In the genomic region with DNA sequence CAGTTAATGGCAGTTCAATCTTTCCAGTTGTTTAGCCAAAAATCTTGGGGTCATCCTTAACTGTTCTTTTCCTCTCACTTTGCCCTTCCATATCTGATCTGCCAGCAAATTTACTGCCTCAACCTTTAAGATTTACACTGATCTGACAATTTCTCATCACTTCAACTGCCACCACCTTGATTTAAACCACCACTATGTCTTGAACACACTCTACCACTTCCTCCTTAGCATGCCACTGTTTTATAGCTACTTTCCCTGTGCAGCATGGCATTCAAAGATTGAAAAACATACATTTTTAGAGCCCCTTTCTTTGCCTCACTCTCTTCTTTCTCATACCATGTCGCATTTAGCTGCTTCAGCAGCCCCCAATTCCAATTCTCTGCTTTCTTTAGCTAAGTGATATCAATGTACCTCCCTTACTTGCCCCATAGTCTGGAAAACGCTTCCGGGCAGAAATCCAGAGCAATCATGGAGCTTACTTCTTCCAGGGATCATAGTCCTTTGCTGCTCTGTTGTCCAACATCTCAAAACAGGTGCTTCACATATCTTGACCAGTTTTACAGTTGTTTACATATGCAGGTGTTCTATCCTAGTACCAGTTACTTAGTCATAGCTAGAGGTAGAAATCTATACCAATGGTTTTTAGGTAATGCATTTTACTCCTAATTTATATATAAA, we compare ENCODE assay signal across 11 cellular contexts.
DNase-seq lines count a peak whose midpoint lies in the region; ATAC-seq lines count a peak whose summit lies in the region.
"Had no signal": no experiment of that assay in that cellular context is flagged by ENCODE, and none has a peak within 500 bp of the region (broad histone marks: within the 10 kb centered on the region; RNA-seq: fewer than 3 reads in every experiment).

No MANE protein-coding gene starts in this region.

- H3K27me3 Mint-ChIP-seq in activated T-cell treated with anti-CD3 and anti-CD28 coated beads, Interleukin-2, amount 50 U/mL, for 24 hours, result no peaks in the 10 kb centered on the region
- H3K27me3 Mint-ChIP-seq in T-helper 2 cell treated with Interferon-gamma antibody and Interleukin-4, amounts not matched to agents 5 μg/mL and 100 μg/mL, for 36 hours (ENCODE audit: low read depth), result no peaks in the 10 kb centered on the region
- H3K27me3 Mint-ChIP-seq in stimulated activated naive CD8-positive, alpha-beta T cell treated with anti-CD3 and anti-CD28 coated beads, Interleukin-15, Interleukin-2, amounts not matched to agents 100 ng/mL and 50 ng/mL, for 24 hours, result no peaks in the 10 kb centered on the region

- peaks cover 41% of the 10 kb centered on the region for H3K4me1 Mint-ChIP-seq in activated T-cell treated with anti-CD3 and anti-CD28 coated beads, Interleukin-2, amount 50 U/mL, for 24 hours (ENCODE audit: low read depth)
- H3K4me1 Mint-ChIP-seq in T-helper 2 cell treated with Interferon-gamma antibody and Interleukin-4, amounts not matched to agents 5 μg/mL and 100 μg/mL, for 36 hours (ENCODE audit: low read depth), result peaks cover 38% of the 10 kb centered on the region
- peaks cover 32% of the 10 kb centered on the region for H3K4me1 Mint-ChIP-seq in stimulated activated naive CD8-positive, alpha-beta T cell treated with anti-CD3 and anti-CD28 coated beads, Interleukin-15, Interleukin-2, amounts not matched to agents 100 ng/mL and 50 ng/mL, for 24 hours (ENCODE audit: low read depth)

- DNase-seq in activated T-cell treated with anti-CD3 and anti-CD28 coated beads, Interleukin-2, amount 50 U/mL, for 24 hours, result no peak
- DNase-seq in activated T-cell treated with anti-CD3 and anti-CD28 coated beads for 4 hours (no peak), activated gamma-delta T cell (lab: John Stamatoyannopoulos, UW) (no peak), T1000 (lab: John Stamatoyannopoulos, UW) (no peak), NCI-H2107 treated with DMSO at 0.1 percent for 48 hours (lab: John Stamatoyannopoulos, UW; ENCODE audit: unreplicated experiment) (no peak)
- no peak for DNase-seq in T-helper 2 cell treated with Interferon-gamma antibody and Interleukin-4, amounts not matched to agents 5 μg/mL and 100 μg/mL, for 36 hours (ENCODE audit: low spot score)
- DNase-seq: activated CD4-positive, CD25-positive, alpha-beta regulatory T cell treated with anti-CD3 and anti-CD28 coated beads, Interleukin-2, amount 50 U/mL, for 72 hours; body of pancreas; GOT3 had no signal

- peaks cover 81% of the 10 kb centered on the region for H3K36me3 Mint-ChIP-seq in activated T-cell treated with anti-CD3 and anti-CD28 coated beads, Interleukin-2, amount 50 U/mL, for 24 hours (ENCODE audit: low read depth)
- peaks cover 79% of the 10 kb centered on the region for H3K36me3 Mint-ChIP-seq in T-helper 2 cell treated with Interferon-gamma antibody and Interleukin-4, amounts not matched to agents 5 μg/mL and 100 μg/mL, for 36 hours (ENCODE audit: low read depth)
- peaks cover 71% of the 10 kb centered on the region for H3K36me3 Mint-ChIP-seq in stimulated activated naive CD8-positive, alpha-beta T cell treated with anti-CD3 and anti-CD28 coated beads, Interleukin-15, Interleukin-2, amounts not matched to agents 100 ng/mL and 50 ng/mL, for 24 hours (ENCODE audit: low read depth)

- peak; percentile 12 for ATAC-seq in HG02852 (IDR thresholded peaks at IDR 0.05; ENCODE audit: unreplicated experiment)
- ATAC-seq: body of pancreas had no signal

- peaks cover 9% of the 10 kb centered on the region for H3K9me3 Mint-ChIP-seq in activated T-cell treated with anti-CD3 and anti-CD28 coated beads, Interleukin-2, amount 50 U/mL, for 24 hours
- H3K9me3 Mint-ChIP-seq in T-helper 2 cell treated with Interferon-gamma antibody and Interleukin-4, amounts not matched to agents 5 μg/mL and 100 μg/mL, for 36 hours, result peaks cover 31% of the 10 kb centered on the region
- peaks cover 8% of the 10 kb centered on the region for H3K9me3 Mint-ChIP-seq in stimulated activated naive CD8-positive, alpha-beta T cell treated with anti-CD3 and anti-CD28 coated beads, Interleukin-15, Interleukin-2, amounts not matched to agents 100 ng/mL and 50 ng/mL, for 24 hours

- H3K4me3 Mint-ChIP-seq in activated T-cell treated with anti-CD3 and anti-CD28 coated beads, Interleukin-2, amount 50 U/mL, for 24 hours, result peak overlapping the region; percentile 31
- H3K4me3 Mint-ChIP-seq in T-helper 2 cell treated with Interferon-gamma antibody and Interleukin-4, amounts not matched to agents 5 μg/mL and 100 μg/mL, for 36 hours, result peak overlapping the region; percentile 70
- peak overlapping the region; percentile 19 for H3K4me3 Mint-ChIP-seq in stimulated activated naive CD8-positive, alpha-beta T cell treated with anti-CD3 and anti-CD28 coated beads, Interleukin-15, Interleukin-2, amounts not matched to agents 100 ng/mL and 50 ng/mL, for 24 hours

- peak overlapping the region; percentile 94 for H3K27ac Mint-ChIP-seq in activated T-cell treated with anti-CD3 and anti-CD28 coated beads, Interleukin-2, amount 50 U/mL, for 24 hours
- peak overlapping the region; percentile 95 for H3K27ac Mint-ChIP-seq in T-helper 2 cell treated with Interferon-gamma antibody and Interleukin-4, amounts not matched to agents 5 μg/mL and 100 μg/mL, for 36 hours
- H3K27ac Mint-ChIP-seq in stimulated activated naive CD8-positive, alpha-beta T cell treated with anti-CD3 and anti-CD28 coated beads, Interleukin-15, Interleukin-2, amounts not matched to agents 100 ng/mL and 50 ng/mL, for 24 hours, result peak overlapping the region; percentile 78

Comparison
In these comparisons a context has a peak if more than half of its experiments do, and no peak if none do; other contexts are left out.
1. H3K4me3 Mint-ChIP-seq: peak in every context shown above with its lines; median percentile 70 in T-helper 2 cell treated with Interferon-gamma antibody and Interleukin-4, amounts not matched to agents 5 μg/mL and 100 μg/mL, for 36 hours; 31 in activated T-cell treated with anti-CD3 and anti-CD28 coated beads, Interleukin-2, amount 50 U/mL, for 24 hours; 19 in stimulated activated naive CD8-positive, alpha-beta T cell treated with anti-CD3 and anti-CD28 coated beads, Interleukin-15, Interleukin-2, amounts not matched to agents 100 ng/mL and 50 ng/mL, for 24 hours.